ENCODE assay signal across 1 cellular context in the genomic region with DNA sequence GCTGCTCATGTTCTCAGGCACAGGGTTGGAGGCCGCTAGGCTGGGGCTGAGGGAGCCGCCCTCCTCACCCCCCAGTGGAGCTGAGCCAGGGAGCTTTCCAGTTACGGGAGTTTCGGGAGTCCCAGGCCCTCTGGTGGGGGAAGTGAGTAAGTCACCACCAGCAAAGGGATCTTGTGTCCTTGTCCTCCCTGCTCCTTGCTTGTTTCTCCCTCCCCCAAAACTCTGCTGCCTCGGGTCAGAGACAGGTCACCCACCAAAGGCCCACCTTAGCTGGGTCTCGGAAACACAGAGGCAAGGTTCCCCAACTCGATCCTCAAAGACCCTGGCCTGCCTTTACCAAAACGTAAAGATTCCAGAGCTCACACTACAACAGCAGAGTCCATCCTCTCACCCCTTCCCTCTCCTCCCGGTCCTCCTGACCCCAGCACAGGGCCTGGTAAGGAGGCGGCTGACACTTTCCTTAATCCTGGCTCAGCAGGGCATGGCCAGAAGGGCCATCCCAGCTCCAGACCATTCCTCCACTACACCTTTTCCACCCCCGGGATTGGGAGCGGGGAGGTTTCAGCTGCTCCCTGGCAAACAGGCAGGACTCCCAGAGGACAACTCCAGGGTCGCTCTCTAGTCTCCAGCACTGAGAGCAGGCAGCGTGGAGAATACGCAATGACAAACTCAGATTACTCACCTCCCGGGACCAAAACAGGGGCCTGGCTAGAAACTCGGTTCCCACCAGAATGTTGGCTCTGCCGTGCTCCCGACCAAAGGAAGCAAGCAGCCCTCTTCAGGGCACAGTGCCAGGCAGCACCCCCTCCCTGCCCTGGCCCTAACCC.
TF ChIP-seq lines count a peak whose summit lies in the region.

No MANE protein-coding gene starts in this region.

TF ChIP-seq in H1, 55 proteins besides CTCF, POLR2A, EP300 and RAD21 (continued from another document):
- TF ChIP-seq JUND (IDR thresholded peaks at IDR 0.05; ENCODE audit: low read length) = no peak
- no peak for TF ChIP-seq KDM4A (IDR thresholded peaks at IDR 0.05; ENCODE audit: low read depth, low read length, severe bottlenecking)
- TF ChIP-seq ZNF274 (IDR thresholded peaks at IDR 0.05; ENCODE audit: borderline replicate concordance, extremely low read depth, low read length) = no peak
- no peak for TF ChIP-seq TCF12 (IDR thresholded peaks at IDR 0.05; ENCODE audit: low read depth, low read length)
- no peak for TF ChIP-seq PHF8 (conservative IDR thresholded peaks at IDR 0.05; ENCODE audit: low read depth, low read length)
- TF ChIP-seq TBP (IDR thresholded peaks at IDR 0.05; ENCODE audit: low read depth, low read length) = 0 out of 2 replicates have a peak, but pooled peaks have one; percentile 52
- TF ChIP-seq, protein P1, sequence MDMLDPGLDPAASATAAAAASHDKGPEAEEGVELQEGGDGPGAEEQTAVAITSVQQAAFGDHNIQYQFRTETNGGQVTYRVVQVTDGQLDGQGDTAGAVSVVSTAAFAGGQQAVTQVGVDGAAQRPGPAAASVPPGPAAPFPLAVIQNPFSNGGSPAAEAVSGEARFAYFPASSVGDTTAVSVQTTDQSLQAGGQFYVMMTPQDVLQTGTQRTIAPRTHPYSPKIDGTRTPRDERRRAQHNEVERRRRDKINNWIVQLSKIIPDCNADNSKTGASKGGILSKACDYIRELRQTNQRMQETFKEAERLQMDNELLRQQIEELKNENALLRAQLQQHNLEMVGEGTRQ (IDR thresholded peaks at IDR 0.05; ENCODE audit: low read length) = no peak
- TF ChIP-seq SP1 (IDR thresholded peaks at IDR 0.05; ENCODE audit: low read depth, low read length) = no peak; the same call in 1 of the 2 replicates
- TF ChIP-seq RBBP5 (IDR thresholded peaks at IDR 0.05; ENCODE audit: borderline replicate concordance, low read depth, low read length) = no peak
- TF ChIP-seq NANOG (IDR thresholded peaks at IDR 0.05; ENCODE audit: insufficient read depth, low read depth, low read length, poor library complexity, severe bottlenecking) = no peak
- TF ChIP-seq, protein P2, sequence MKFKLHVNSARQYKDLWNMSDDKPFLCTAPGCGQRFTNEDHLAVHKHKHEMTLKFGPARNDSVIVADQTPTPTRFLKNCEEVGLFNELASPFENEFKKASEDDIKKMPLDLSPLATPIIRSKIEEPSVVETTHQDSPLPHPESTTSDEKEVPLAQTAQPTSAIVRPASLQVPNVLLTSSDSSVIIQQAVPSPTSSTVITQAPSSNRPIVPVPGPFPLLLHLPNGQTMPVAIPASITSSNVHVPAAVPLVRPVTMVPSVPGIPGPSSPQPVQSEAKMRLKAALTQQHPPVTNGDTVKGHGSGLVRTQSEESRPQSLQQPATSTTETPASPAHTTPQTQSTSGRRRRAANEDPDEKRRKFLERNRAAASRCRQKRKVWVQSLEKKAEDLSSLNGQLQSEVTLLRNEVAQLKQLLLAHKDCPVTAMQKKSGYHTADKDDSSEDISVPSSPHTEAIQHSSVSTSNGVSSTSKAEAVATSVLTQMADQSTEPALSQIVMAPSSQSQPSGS (IDR thresholded peaks at IDR 0.05; ENCODE audit: low read length) = no peak
- no peak for TF ChIP-seq CTBP2 (IDR thresholded peaks at IDR 0.05; ENCODE audit: borderline replicate concordance, insufficient read depth, insufficient read length, low read length)
- no peak for TF ChIP-seq BACH1 (IDR thresholded peaks at IDR 0.05; ENCODE audit: low read length)
- no peak for TF ChIP-seq CHD7 (IDR thresholded peaks at IDR 0.05; ENCODE audit: insufficient replicate concordance, low read length)
- 0 out of 2 replicates have a peak, but pooled peaks have one; percentile 46 for TF ChIP-seq GABPA (IDR thresholded peaks at IDR 0.05; ENCODE audit: borderline replicate concordance, insufficient read depth, low read length)
- TF ChIP-seq NRF1 (IDR thresholded peaks at IDR 0.05; ENCODE audit: low read depth, low read length) = no peak
- TF ChIP-seq POLR2AphosphoS5 (IDR thresholded peaks at IDR 0.05; ENCODE audit: low read depth, low read length) = 0 out of 2 replicates have a peak, but pooled peaks have one; percentile 25
- TF ChIP-seq TEAD4 (IDR thresholded peaks at IDR 0.05; ENCODE audit: low read depth, low read length) = no peak
- TF ChIP-seq SIRT6 (IDR thresholded peaks at IDR 0.05; ENCODE audit: low read length) = no peak
- no peak for TF ChIP-seq HDAC6 (IDR thresholded peaks at IDR 0.05; ENCODE audit: low read depth, low read length)
- TF ChIP-seq SP4 (IDR thresholded peaks at IDR 0.05; ENCODE audit: low read length) = no peak
- TF ChIP-seq, protein P3, sequence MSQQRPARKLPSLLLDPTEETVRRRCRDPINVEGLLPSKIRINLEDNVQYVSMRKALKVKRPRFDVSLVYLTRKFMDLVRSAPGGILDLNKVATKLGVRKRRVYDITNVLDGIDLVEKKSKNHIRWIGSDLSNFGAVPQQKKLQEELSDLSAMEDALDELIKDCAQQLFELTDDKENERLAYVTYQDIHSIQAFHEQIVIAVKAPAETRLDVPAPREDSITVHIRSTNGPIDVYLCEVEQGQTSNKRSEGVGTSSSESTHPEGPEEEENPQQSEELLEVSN (IDR thresholded peaks at IDR 0.05) = no peak
- no peak for TF ChIP-seq POU5F1 (IDR thresholded peaks at IDR 0.05; ENCODE audit: low read depth, low read length)
- no peak for TF ChIP-seq TAF1 (IDR thresholded peaks at IDR 0.05; ENCODE audit: low read depth, low read length)
- 0 out of 2 replicates have a peak, but pooled peaks have one; percentile 6 for TF ChIP-seq RXRA (IDR thresholded peaks at IDR 0.05; ENCODE audit: insufficient read depth, low read depth, low read length)
- no peak for TF ChIP-seq SAP30 (IDR thresholded peaks at IDR 0.05; ENCODE audit: insufficient read depth, insufficient replicate concordance, low read length)
- TF ChIP-seq GTF2F1 (IDR thresholded peaks at IDR 0.05; ENCODE audit: borderline replicate concordance, low read depth, low read length) = no peak
- no peak for TF ChIP-seq RFX5 (IDR thresholded peaks at IDR 0.05; ENCODE audit: borderline replicate concordance, low read depth, low read length)
- TF ChIP-seq YY1 (IDR thresholded peaks at IDR 0.05; ENCODE audit: low read depth, low read length) = no peak
- TF ChIP-seq RNF2 (IDR thresholded peaks at IDR 0.05; ENCODE audit: borderline replicate concordance, low read depth, low read length, missing control alignments, poor library complexity, severe bottlenecking) = no peak
- no peak for TF ChIP-seq HDAC2 (IDR thresholded peaks at IDR 0.05; ENCODE audit: borderline replicate concordance in 1 of 2, low read depth in 2 of 2, low read length in 2 of 2)
- peak; percentile 40; the same call in 1 of the 2 replicates for TF ChIP-seq CREB1 (IDR thresholded peaks at IDR 0.05)
- TF ChIP-seq EZH2 (IDR thresholded peaks at IDR 0.05; ENCODE audit: low read depth, low read length, severe bottlenecking) = no peak
- TF ChIP-seq SIN3A (conservative IDR thresholded peaks at IDR 0.05 in 1 of 2, IDR thresholded peaks at IDR 0.05 in 1 of 2; ENCODE audit: low read depth in 1 of 2, low read length in 2 of 2) = peak in 1 of 2 experiments; percentile 66; a peak in 1 of 4 replicates
- 0 out of 2 replicates have a peak, but pooled peaks have one; percentile 42 for TF ChIP-seq CHD2 (IDR thresholded peaks at IDR 0.05; ENCODE audit: low read length)
